Comparison of ENCODE assay signal across 1 cellular context in genomic region chr1:65469889-65470340, GRCh38.
TF ChIP-seq lines count a peak whose summit lies in the region.

No MANE protein-coding gene starts in this region.

TF ChIP-seq in HepG2, 621 proteins besides CTCF, POLR2A, EP300 and RAD21 (continued from another document):
- TF ChIP-seq POGK (CRISPR knock-in tag; conservative IDR thresholded peaks at IDR 0.05) (no peak), ZFP82 (CRISPR knock-in tag; IDR thresholded peaks at IDR 0.05; ENCODE audit: borderline replicate concordance) (no peak), ZNF746 (CRISPR knock-in tag; IDR thresholded peaks at IDR 0.05) (no peak), HNRNPUL1 (IDR thresholded peaks at IDR 0.05; ENCODE audit: low read depth, low read length) (no peak), ZNF691 (CRISPR knock-in tag; IDR thresholded peaks at IDR 0.05; ENCODE audit: borderline replicate concordance, low read depth) (no peak), ISL2 (CRISPR knock-in tag; IDR thresholded peaks at IDR 0.05) (0 out of 2 replicates have a peak, but pooled peaks have one; percentile 12), JUND (CRISPR knock-in tag; IDR thresholded peaks at IDR 0.05) (no peak), HNF4G (IDR thresholded peaks at IDR 0.05; ENCODE audit: borderline replicate concordance, low read depth, low read length) (peak; percentile 1; the same call in 1 of the 2 replicates), HNF4G (CRISPR knock-in tag; IDR thresholded peaks at IDR 0.05; ENCODE audit: borderline replicate concordance, low read depth) (no peak), NFIC (IDR thresholded peaks at IDR 0.05; ENCODE audit: low read length) (0 out of 2 replicates have a peak, but pooled peaks have one; percentile 25), FOXO1 (CRISPR knock-in tag; IDR thresholded peaks at IDR 0.05) (no peak), CEBPG (CRISPR knock-in tag; IDR thresholded peaks at IDR 0.05) (no peak), TP53 (CRISPR knock-in tag; conservative IDR thresholded peaks at IDR 0.05) (no peak), MED1 (CRISPR knock-in tag; IDR thresholded peaks at IDR 0.05) (peak; percentile 27; the same call in 1 of the 2 replicates), SKIL (CRISPR knock-in tag; IDR thresholded peaks at IDR 0.05; ENCODE audit: borderline replicate concordance) (no peak), ZNF281 (CRISPR knock-in tag; IDR thresholded peaks at IDR 0.05; ENCODE audit: borderline replicate concordance) (no peak), FOXK1 (CRISPR knock-in tag; IDR thresholded peaks at IDR 0.05; ENCODE audit: borderline replicate concordance, low read depth) (no peak), SOX13 (IDR thresholded peaks at IDR 0.05) (no peak), SOX13 (CRISPR knock-in tag; conservative IDR thresholded peaks at IDR 0.05 in 1 of 2, IDR thresholded peaks at IDR 0.05 in 1 of 2) (0 out of 4 replicates have a peak, but pooled peaks of 1 of the 2 experiments have one; percentile 9), ZNF850 (CRISPR knock-in tag; conservative IDR thresholded peaks at IDR 0.05) (no peak)
